ENCODE assay signal across 8 cellular contexts in the genomic region with DNA sequence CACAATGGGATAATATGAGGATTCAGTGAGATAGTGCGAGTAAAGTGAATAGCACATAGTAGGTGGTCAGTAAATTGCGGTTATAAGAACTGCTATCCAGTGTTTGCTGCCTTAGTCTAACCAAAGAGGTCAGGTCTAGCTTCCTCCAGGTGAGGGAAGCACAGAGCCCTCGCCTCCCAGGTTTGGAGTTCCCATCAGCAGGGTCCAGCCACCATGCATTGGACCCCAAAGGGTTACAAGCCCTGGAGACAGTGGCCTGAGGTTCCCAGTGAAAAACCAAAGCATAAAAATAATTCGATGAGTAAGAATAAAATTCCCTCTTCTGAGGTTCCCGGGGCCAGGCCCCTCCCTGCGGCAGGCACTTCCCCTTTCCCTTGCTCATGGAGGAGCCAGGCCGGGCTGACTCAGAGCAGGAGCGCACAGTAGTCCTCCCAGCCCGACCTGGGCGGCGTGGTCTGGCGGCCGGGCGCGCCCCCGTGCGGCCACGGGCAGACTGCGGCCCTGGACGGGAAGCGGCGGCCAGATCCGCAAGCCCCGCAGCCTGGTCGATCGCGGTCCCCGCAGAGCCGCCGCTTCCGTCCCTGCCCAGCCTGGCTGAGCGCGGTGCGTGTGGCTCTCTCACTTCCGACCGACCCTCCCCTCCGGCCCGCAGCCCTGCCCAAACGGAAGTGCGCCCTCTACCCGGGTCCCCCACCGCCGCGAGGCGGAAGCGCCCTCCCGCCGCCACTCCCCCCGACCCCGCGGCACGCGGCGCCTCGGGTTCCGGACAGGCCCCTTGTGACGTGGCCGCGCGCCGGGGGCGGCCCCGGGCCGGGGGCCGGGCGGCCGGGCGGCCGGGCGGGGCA. TPM values are rescaled to one million over a fixed set of nuclear protein-coding genes. Genes with fewer than 3 reads are reported as not detected.
A peak's percentile ranks its signal among the peaks of the same experiment; 100 is the strongest.
DNase-seq lines count a peak whose midpoint lies in the region; ATAC-seq and TF ChIP-seq lines count a peak whose summit lies in the region.

A gene (plus strand): TSS at position 845 of the 845 bp plus-strand sequence. CDS start 1,505 bp downstream, outside the sequence.

- H3K9me3 Mint-ChIP-seq in activated T-cell treated with anti-CD3 and anti-CD28 coated beads, Interleukin-2, amount 50 U/mL, for 24 hours = no peaks in the 10 kb centered on the region

- DNase-seq in DMS79 (lab: John Stamatoyannopoulos, UW) (peak; percentile 65), KBM-7 (peak; percentile 98), erythroblast (lab: John Stamatoyannopoulos, UW) (peak; percentile 95 to 99)
- DNase-seq in activated T-cell treated with anti-CD3 and anti-CD28 coated beads, Interleukin-2, amount 50 U/mL, for 24 hours = peak; percentile 99
- peak; percentile 83 to 86 for DNase-seq in stimulated activated CD8-positive, alpha-beta memory T cell treated with anti-CD3 and anti-CD28 coated beads, Interleukin-7, amount 100 ng/mL, for 1 hour (ENCODE audit: low read depth in 2 of 2)

- no peaks in the 10 kb centered on the region for H3K9me3 ChIP-seq in muscle layer of colon (ENCODE audit: low read length)

- H3K36me3 ChIP-seq in muscle layer of colon (ENCODE audit: insufficient read depth, low read length) = peaks cover 4% of the 10 kb centered on the region

- peak; percentile 80 for TF ChIP-seq POLR2A in erythroblast (IDR thresholded peaks at IDR 0.05; ENCODE audit: low read length)

- no peaks in the 10 kb centered on the region for H3K27me3 Mint-ChIP-seq in activated T-cell treated with anti-CD3 and anti-CD28 coated beads, Interleukin-2, amount 50 U/mL, for 24 hours

- peaks cover 27% of the 10 kb centered on the region for H3K4me1 ChIP-seq in muscle layer of colon (ENCODE audit: insufficient read depth, low read length)

- H3K27ac Mint-ChIP-seq in activated T-cell treated with anti-CD3 and anti-CD28 coated beads, Interleukin-2, amount 50 U/mL, for 24 hours = peak within 1 kb of the TSS; percentile 97

- H3K4me3 ChIP-seq in muscle layer of colon (ENCODE audit: low read depth in 1 of 2, low read length in 2 of 2) = peak within 1 kb of the TSS; percentile 62 to 95

- peak within 1 kb of the TSS; percentile 94 for H3K27ac ChIP-seq in muscle layer of colon (ENCODE audit: low read depth, low read length)

- in situ Hi-C loops in KBM-7 (cut with MboI; ENCODE audit: low pct_unique_long_range_greater_than_20kb, low sequenced_read_pairs) = loop anchor here (25.0 kb wide), 1 partner anchor 146 kb away; a partner anchor contains a TSS

- peaks cover 25% of the 10 kb centered on the region for H3K4me1 Mint-ChIP-seq in activated T-cell treated with anti-CD3 and anti-CD28 coated beads, Interleukin-2, amount 50 U/mL, for 24 hours (ENCODE audit: low read depth)

- H3K36me3 Mint-ChIP-seq in activated T-cell treated with anti-CD3 and anti-CD28 coated beads, Interleukin-2, amount 50 U/mL, for 24 hours (ENCODE audit: low read depth) = peaks cover 6% of the 10 kb centered on the region

- H3K27me3 ChIP-seq in muscle layer of colon (ENCODE audit: control insufficient read depth in 1 of 2, insufficient read depth in 2 of 2, low read length in 2 of 2) = no peaks in the 10 kb centered on the region

- peak within 1 kb of the TSS; percentile 88 for H3K4me3 Mint-ChIP-seq in activated T-cell treated with anti-CD3 and anti-CD28 coated beads, Interleukin-2, amount 50 U/mL, for 24 hours

- peak within 1 kb of the TSS; percentile 97 for H3K9ac ChIP-seq in muscle layer of colon (ENCODE audit: low read length)

- peak; percentile 79 for ATAC-seq in GM21723 (IDR thresholded peaks at IDR 0.05; ENCODE audit: unreplicated experiment)

TF ChIP-seq in PFSK-1, 5 proteins besides CTCF, POLR2A, EP300 and RAD21:
- TF ChIP-seq TAF1 (IDR thresholded peaks at IDR 0.05; ENCODE audit: borderline replicate concordance, insufficient read depth, low read length) (peak; percentile 70; the same call in 1 of the 2 replicates), SIN3A (IDR thresholded peaks at IDR 0.05; ENCODE audit: borderline replicate concordance, insufficient read depth, low read length) (no peak), POLR2AphosphoS5 (IDR thresholded peaks at IDR 0.05; ENCODE audit: low read depth, low read length) (peak; percentile 62; the same call in 1 of the 2 replicates), FOXP2 (optimal IDR thresholded peaks at IDR 0.05; ENCODE audit: borderline replicate concordance, extremely low read depth, extremely low read length, insufficient read depth) (no peak)
- TF ChIP-seq, protein P1, sequence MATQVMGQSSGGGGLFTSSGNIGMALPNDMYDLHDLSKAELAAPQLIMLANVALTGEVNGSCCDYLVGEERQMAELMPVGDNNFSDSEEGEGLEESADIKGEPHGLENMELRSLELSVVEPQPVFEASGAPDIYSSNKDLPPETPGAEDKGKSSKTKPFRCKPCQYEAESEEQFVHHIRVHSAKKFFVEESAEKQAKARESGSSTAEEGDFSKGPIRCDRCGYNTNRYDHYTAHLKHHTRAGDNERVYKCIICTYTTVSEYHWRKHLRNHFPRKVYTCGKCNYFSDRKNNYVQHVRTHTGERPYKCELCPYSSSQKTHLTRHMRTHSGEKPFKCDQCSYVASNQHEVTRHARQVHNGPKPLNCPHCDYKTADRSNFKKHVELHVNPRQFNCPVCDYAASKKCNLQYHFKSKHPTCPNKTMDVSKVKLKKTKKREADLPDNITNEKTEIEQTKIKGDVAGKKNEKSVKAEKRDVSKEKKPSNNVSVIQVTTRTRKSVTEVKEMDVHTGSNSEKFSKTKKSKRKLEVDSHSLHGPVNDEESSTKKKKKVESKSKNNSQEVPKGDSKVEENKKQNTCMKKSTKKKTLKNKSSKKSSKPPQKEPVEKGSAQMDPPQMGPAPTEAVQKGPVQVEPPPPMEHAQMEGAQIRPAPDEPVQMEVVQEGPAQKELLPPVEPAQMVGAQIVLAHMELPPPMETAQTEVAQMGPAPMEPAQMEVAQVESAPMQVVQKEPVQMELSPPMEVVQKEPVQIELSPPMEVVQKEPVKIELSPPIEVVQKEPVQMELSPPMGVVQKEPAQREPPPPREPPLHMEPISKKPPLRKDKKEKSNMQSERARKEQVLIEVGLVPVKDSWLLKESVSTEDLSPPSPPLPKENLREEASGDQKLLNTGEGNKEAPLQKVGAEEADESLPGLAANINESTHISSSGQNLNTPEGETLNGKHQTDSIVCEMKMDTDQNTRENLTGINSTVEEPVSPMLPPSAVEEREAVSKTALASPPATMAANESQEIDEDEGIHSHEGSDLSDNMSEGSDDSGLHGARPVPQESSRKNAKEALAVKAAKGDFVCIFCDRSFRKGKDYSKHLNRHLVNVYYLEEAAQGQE (IDR thresholded peaks at IDR 0.05; ENCODE audit: insufficient read depth in 1 of 2, low read depth in 2 of 2, low read length in 2 of 2) = peak in 1 of 2 experiments; percentile 62; a peak in 1 of 4 replicates

RNA-seq across cellular contexts. Expression of the gene that starts here (rescaled TPM):
- 50.2 TPM for polyA plus RNA-seq in PFSK-1 (2012; ENCODE audit: insufficient read length, low read depth)

Comparison
In these comparisons a context has a peak if more than half of its experiments do, and no peak if none do; other contexts are left out.
1. Peak in every context shown above with its lines: DNase-seq, ATAC-seq, H3K4me3 ChIP-seq and H3K27ac ChIP-seq.